ENCODE assay signal across 31 cellular contexts in genomic region chr6:127195833-127196232, GRCh38.
"Had no signal": no experiment of that assay in that cellular context is flagged by ENCODE, and none has a peak within 500 bp of the region (broad histone marks: within the 10 kb centered on the region; RNA-seq: fewer than 3 reads in every experiment).

No MANE protein-coding gene starts in this region.

- DNase-seq: activated CD4-positive, alpha-beta memory T cell treated with anti-CD3 and anti-CD28 coated beads, Interleukin-2, amount 10 ng/mL, durations not matched to agents 7 days and 5 days; activated CD4-positive, alpha-beta T cell treated with anti-CD3 and anti-CD28 coated beads for 1 hour; activated CD4-positive, alpha-beta T cell treated with anti-CD3 and anti-CD28 coated beads for 48 hours; activated CD4-positive, CD25-positive, alpha-beta regulatory T cell; activated CD8-positive, alpha-beta memory T cell treated with anti-CD3 and anti-CD28 coated beads for 24 hours; activated CD8-positive, alpha-beta memory T cell treated with anti-CD3 and anti-CD28 coated beads, Interleukin-2, amount 10 ng/mL, durations not matched to agents 7 days and 5 days; activated CD8-positive, alpha-beta memory T cell treated with anti-CD3 and anti-CD28 coated beads, Interleukin-2, amount 50 U/mL, for 48 hours; activated effector memory CD4-positive, alpha-beta T cell treated with Interleukin-2 at 50 U/mL for 16 hours; activated naive CD4-positive, alpha-beta T cell treated with anti-CD3 and anti-CD28 coated beads, Interleukin-2, amount 10 ng/mL, durations not matched to agents 7 days and 5 days; activated naive CD8-positive, alpha-beta T cell treated with anti-CD3 and anti-CD28 coated beads, Interleukin-2, amount 50 U/mL, for 24 hours; activated T-cell treated with anti-CD3 and anti-CD28 coated beads, Interleukin-2, amount 50 U/mL, for 48 hours; anterior cingulate cortex; caudate nucleus; NCI-H1048; NCI-H1417; NCI-H146; NCI-H187; NCI-H2029 treated with DMSO at 0.1 percent for 48 hours; NCI-H2107; NCI-H2171; NCI-H510A; NCI-H526; NCI-H774; T1000; WERI-Rb-1 had no signal

- H3K4me1 Mint-ChIP-seq: activated CD4-positive, alpha-beta memory T cell treated with anti-CD3 and anti-CD28 coated beads, Interleukin-2, amount 10 ng/mL, durations not matched to agents 7 days and 5 days; activated CD8-positive, alpha-beta memory T cell treated with anti-CD3 and anti-CD28 coated beads, Interleukin-2, amount 10 ng/mL, durations not matched to agents 7 days and 5 days; activated naive CD4-positive, alpha-beta T cell treated with anti-CD3 and anti-CD28 coated beads, Interleukin-2, amount 10 ng/mL, durations not matched to agents 7 days and 5 days; activated naive CD8-positive, alpha-beta T cell treated with anti-CD3 and anti-CD28 coated beads, Interleukin-2, amount 50 U/mL, for 24 hours; brain had no signal

- H3K27me3 Mint-ChIP-seq: activated naive CD8-positive, alpha-beta T cell treated with anti-CD3 and anti-CD28 coated beads, Interleukin-2, amount 50 U/mL, for 24 hours; brain had no signal

- H3K36me3 ChIP-seq: WERI-Rb-1 had no signal

- H3K4me3 Mint-ChIP-seq: activated CD4-positive, alpha-beta memory T cell treated with anti-CD3 and anti-CD28 coated beads, Interleukin-2, amount 10 ng/mL, durations not matched to agents 7 days and 5 days; activated CD8-positive, alpha-beta memory T cell treated with anti-CD3 and anti-CD28 coated beads, Interleukin-2, amount 10 ng/mL, durations not matched to agents 7 days and 5 days; activated naive CD4-positive, alpha-beta T cell treated with anti-CD3 and anti-CD28 coated beads, Interleukin-2, amount 10 ng/mL, durations not matched to agents 7 days and 5 days; activated naive CD8-positive, alpha-beta T cell; activated naive CD8-positive, alpha-beta T cell treated with anti-CD3 and anti-CD28 coated beads, Interleukin-2, amount 50 U/mL, for 24 hours; brain had no signal

- H3K36me3 Mint-ChIP-seq: activated CD8-positive, alpha-beta memory T cell treated with anti-CD3 and anti-CD28 coated beads, Interleukin-2, amount 10 ng/mL, durations not matched to agents 7 days and 5 days; activated naive CD4-positive, alpha-beta T cell treated with anti-CD3 and anti-CD28 coated beads, Interleukin-2, amount 10 ng/mL, durations not matched to agents 7 days and 5 days; activated naive CD8-positive, alpha-beta T cell; brain had no signal

- ATAC-seq: activated CD8-positive, alpha-beta memory T cell treated with anti-CD3 and anti-CD28 coated beads, Interleukin-2, amount 10 ng/mL, durations not matched to agents 7 days and 5 days; activated naive CD8-positive, alpha-beta T cell treated with anti-CD3 and anti-CD28 coated beads, Interleukin-2, amount 50 U/mL, for 24 hours; Right ventricle myocardium inferior had no signal

- H3K4me3 ChIP-seq: SK-N-MC had no signal

- H3K27ac Mint-ChIP-seq: activated CD4-positive, alpha-beta memory T cell treated with anti-CD3 and anti-CD28 coated beads, Interleukin-2, amount 10 ng/mL, durations not matched to agents 7 days and 5 days; activated CD8-positive, alpha-beta memory T cell treated with anti-CD3 and anti-CD28 coated beads, Interleukin-2, amount 10 ng/mL, durations not matched to agents 7 days and 5 days; activated naive CD4-positive, alpha-beta T cell treated with anti-CD3 and anti-CD28 coated beads, Interleukin-2, amount 10 ng/mL, durations not matched to agents 7 days and 5 days; activated naive CD8-positive, alpha-beta T cell; activated naive CD8-positive, alpha-beta T cell treated with anti-CD3 and anti-CD28 coated beads, Interleukin-2, amount 50 U/mL, for 24 hours; brain had no signal

- H3K27ac ChIP-seq: KMS-11, RWPE1, SK-N-MC, WERI-Rb-1 had no signal

- H3K9me3 Mint-ChIP-seq: activated CD4-positive, alpha-beta memory T cell treated with anti-CD3 and anti-CD28 coated beads, Interleukin-2, amount 10 ng/mL, durations not matched to agents 7 days and 5 days; activated naive CD4-positive, alpha-beta T cell treated with anti-CD3 and anti-CD28 coated beads, Interleukin-2, amount 10 ng/mL, durations not matched to agents 7 days and 5 days; activated naive CD8-positive, alpha-beta T cell treated with anti-CD3 and anti-CD28 coated beads, Interleukin-2, amount 50 U/mL, for 24 hours; brain had no signal
